In genomic region chr2:27025281-27025800, GRCh38 we compare ENCODE assay signal across 21 cellular contexts.
"Had no signal": no experiment of that assay in that cellular context is flagged by ENCODE, and none has a peak within 500 bp of the region (broad histone marks: within the 10 kb centered on the region; RNA-seq: fewer than 3 reads in every experiment).

No MANE protein-coding gene starts in this region.

- H3K9me3 ChIP-seq: gastroesophageal sphincter, left lung, prostate gland had no signal

- H3K4me3 Mint-ChIP-seq: immature natural killer cell; naive thymus-derived CD4-positive, alpha-beta T cell; stimulated activated naive B cell treated with anti-CD40 and anti-IgM and Interleukin-4, amounts not matched to agents 10 μg/mL and 1 μg/mL and 100 μg/mL, for 72 hours had no signal

- FAIRE-seq: endometrium, keratinocyte had no signal

- H3K9me3 Mint-ChIP-seq: immature natural killer cell; naive thymus-derived CD4-positive, alpha-beta T cell; stimulated activated naive B cell treated with anti-CD40 and anti-IgM and Interleukin-4, amounts not matched to agents 10 μg/mL and 1 μg/mL and 100 μg/mL, for 72 hours had no signal

- H3K4me3 ChIP-seq: gastroesophageal sphincter, left lung, lung, prostate gland, skin epidermis had no signal

- H3K4me1 Mint-ChIP-seq: immature natural killer cell had no signal

- H3K4me1 ChIP-seq: parathyroid adenoma, prostate gland had no signal

- H3K27me3 ChIP-seq: gastroesophageal sphincter, left lung had no signal

- H2AFZ ChIP-seq: parathyroid adenoma had no signal

- H3K27ac ChIP-seq: gastroesophageal sphincter, left lung, parathyroid adenoma, prostate gland, skin epidermis had no signal

- ATAC-seq: esophagus mucosa; gastroesophageal sphincter; left lung; naive thymus-derived CD4-positive, alpha-beta T cell; sciatic nerve had no signal

- H3K27me3 Mint-ChIP-seq: naive thymus-derived CD4-positive, alpha-beta T cell; stimulated activated naive B cell treated with anti-CD40 and anti-IgM and Interleukin-4, amounts not matched to agents 10 μg/mL and 1 μg/mL and 100 μg/mL, for 72 hours had no signal

- H3K9ac ChIP-seq: parathyroid adenoma had no signal

- H3K27ac Mint-ChIP-seq: immature natural killer cell; naive thymus-derived CD4-positive, alpha-beta T cell; stimulated activated naive B cell treated with anti-CD40 and anti-IgM and Interleukin-4, amounts not matched to agents 10 μg/mL and 1 μg/mL and 100 μg/mL, for 72 hours had no signal

- DNase-seq: effector memory CD4-positive, alpha-beta T cell; glutamatergic neuron; immature natural killer cell; left lung; mesenchymal stem cell; naive thymus-derived CD4-positive, alpha-beta T cell; occipital lobe; retina; stimulated activated CD4-positive, alpha-beta T cell treated with anti-CD3 and anti-CD28 coated beads, Interleukin-2, amount 100 ng/mL, for 24 hours; stimulated activated CD4-positive, alpha-beta T cell treated with anti-CD3 and anti-CD28 coated beads, Interleukin-4, amount 100 ng/mL, for 4 hours; stimulated activated naive B cell treated with anti-CD40 and anti-IgM and Interleukin-4, amounts not matched to agents 10 μg/mL and 1 μg/mL and 100 μg/mL, for 72 hours; trophoblast cell had no signal
